ENCODE assay signal across 9 cellular contexts in the genomic region with DNA sequence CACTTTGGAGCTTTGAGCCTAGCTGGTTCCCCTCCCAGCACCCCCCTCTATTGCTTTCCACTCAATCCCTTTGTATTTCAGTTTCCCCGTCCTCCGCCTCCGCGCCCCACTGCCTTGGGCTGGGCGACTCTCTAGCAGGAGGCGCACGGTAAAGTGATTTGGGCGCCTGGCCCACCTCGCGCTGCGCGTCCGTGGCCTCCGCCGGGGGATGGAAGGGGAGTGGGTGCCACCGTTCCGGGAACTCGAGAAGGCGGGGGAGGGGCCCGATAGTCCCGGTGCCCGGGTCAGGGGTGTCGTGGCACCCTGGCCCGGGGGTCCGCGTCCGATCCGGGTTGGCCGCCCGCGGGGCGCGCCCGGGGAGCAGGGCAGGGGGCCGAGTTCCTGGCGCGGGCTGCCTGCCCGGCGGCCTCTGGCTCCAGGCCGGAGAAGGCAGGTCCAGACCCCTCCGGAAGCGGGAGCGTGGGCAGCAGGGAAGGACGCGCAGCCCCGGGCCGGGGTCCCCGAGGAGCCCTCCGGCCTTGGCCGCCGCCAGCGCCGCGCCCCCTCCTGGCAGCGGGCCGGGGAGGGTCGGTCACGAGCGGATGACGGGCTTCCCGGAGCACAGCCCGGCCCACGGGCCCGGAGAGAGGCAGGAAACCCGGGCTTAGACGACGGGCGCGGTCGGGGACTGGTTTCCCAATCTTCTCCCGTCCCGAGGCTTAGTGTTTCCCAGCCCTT. TPM values are rescaled to one million over a fixed set of nuclear protein-coding genes. Genes with fewer than 3 reads are reported as not detected.
DNase-seq lines count a peak whose midpoint lies in the region; ATAC-seq and TF ChIP-seq lines count a peak whose summit lies in the region.
"Had no signal": no experiment of that assay in that cellular context is flagged by ENCODE, and none has a peak within 500 bp of the region (broad histone marks: within the 10 kb centered on the region; RNA-seq: fewer than 3 reads in every experiment).

No MANE protein-coding gene starts in this region.

- DNase-seq in AG20443 (ENCODE audit: low spot score) (peak; percentile 91), foreskin fibroblast (peak in 1 of 2 donors; percentile 56), osteoblast (ENCODE audit: insufficient read length, low spot score, missing footprints) (peak; percentile 96), NCI-H1092 (lab: John Stamatoyannopoulos, UW) (no peak), NCI-H2107 (lab: John Stamatoyannopoulos, UW) (no peak), Ammon's horn (ENCODE audit: low spot score) (no peak)
- DNase-seq: NCI-H1092 treated with DMSO at 0.1 percent for 48 hours had no signal

- H2AFZ ChIP-seq in osteoblast (ENCODE audit: low read length) = peak overlapping the region; percentile 72

- H3K9me3 ChIP-seq in osteoblast (ENCODE audit: low read depth, low read length) = no peaks in the 10 kb centered on the region

- no peaks in the 10 kb centered on the region for H3K4me1 ChIP-seq in osteoblast (ENCODE audit: insufficient read depth, low read length)

- peak overlapping the region; percentile 73 for H3K4me2 ChIP-seq in osteoblast (ENCODE audit: insufficient read depth, low read length)

- no peaks in the 10 kb centered on the region for H3K36me3 ChIP-seq in osteoblast (ENCODE audit: insufficient read depth, low read length)

- H3K79me2 ChIP-seq in osteoblast (ENCODE audit: insufficient read depth, low read length) = no peaks in the 10 kb centered on the region

- peak; percentile 21; the same call in 1 of the 2 replicates for TF ChIP-seq CTCF in VCaP (conservative IDR thresholded peaks at IDR 0.05)
- no peak for TF ChIP-seq CTCF in foreskin fibroblast (IDR thresholded peaks at IDR 0.05; ENCODE audit: low read depth, low read length)
- no peak for TF ChIP-seq CTCF in osteoblast (IDR thresholded peaks at IDR 0.05; ENCODE audit: extremely low read depth, low read depth, low read length)

- no peaks in the 10 kb centered on the region for H4K20me1 ChIP-seq in osteoblast (ENCODE audit: insufficient read depth, low read length)

- peak overlapping the region; percentile 35 to 36 for H3K4me3 ChIP-seq in foreskin fibroblast (ENCODE audit: low read depth in 1 of 2, low read length in 2 of 2)
- peak overlapping the region; percentile 65 for H3K4me3 ChIP-seq in osteoblast (ENCODE audit: insufficient read depth, low read length)

- ATAC-seq in HG02798 (IDR thresholded peaks at IDR 0.05; ENCODE audit: poor library complexity, unreplicated experiment) = no peak

- H3K27ac ChIP-seq in VCaP = peak overlapping the region; percentile 49; the same call in 1 of the 2 replicates
- H3K27ac ChIP-seq in osteoblast (ENCODE audit: low read depth, low read length) = no peak overlapping the region

- H3K27me3 ChIP-seq in osteoblast (ENCODE audit: insufficient read depth, low read length) = peaks cover 8% of the 10 kb centered on the region

RNA-seq across cellular contexts. Expression of a gene that starts 15.8 kb away (rescaled TPM):
- under 0.01 TPM in 1 of 2 replicates, not detected in the other for total RNA-seq in osteoblast

Comparison
In these comparisons a context has a peak if more than half of its experiments do, and no peak if none do; other contexts are left out.
1. DNase-seq: peak in AG20443 (single experiment) and osteoblast (single experiment); none in NCI-H1092 (single experiment), NCI-H2107 (single experiment) and Ammon's horn (single experiment).